ENCODE assay signal across 20 cellular contexts in genomic region chr11:32571039-32571438, GRCh38.
"Had no signal": no experiment of that assay in that cellular context is flagged by ENCODE, and none has a peak within 500 bp of the region (broad histone marks: within the 10 kb centered on the region; RNA-seq: fewer than 3 reads in every experiment).

No MANE protein-coding gene starts in this region.

- H3K4me1 ChIP-seq: gastrocnemius medialis, heart left ventricle, left ventricle myocardium inferior, tibial nerve had no signal

- H3K27me3 Mint-ChIP-seq: activated CD4-positive, alpha-beta T cell treated with anti-CD3 and anti-CD28 coated beads, Interleukin-2, amount 10 ng/mL, durations not matched to agents 24 days and 14 days had no signal

- H3K9me3 Mint-ChIP-seq: activated B cell treated with CpG ODN at 0.5 μM for 24 hours; activated CD4-positive, alpha-beta T cell treated with anti-CD3 and anti-CD28 coated beads, Interleukin-2, amount 10 ng/mL, durations not matched to agents 24 days and 14 days; dendritic cell treated with granulocyte-macrophage colony-stimulating factor and Interleukin-4, amounts not matched to agents 40 ng/mL and 50 ng/mL, for 4 days; naive thymus-derived CD8-positive, alpha-beta T cell had no signal

- H3K27ac Mint-ChIP-seq: activated B cell treated with CpG ODN at 0.5 μM for 24 hours; activated CD4-positive, alpha-beta T cell treated with anti-CD3 and anti-CD28 coated beads, Interleukin-2, amount 10 ng/mL, durations not matched to agents 24 days and 14 days; activated CD8-positive, alpha-beta T cell treated with anti-CD3 and anti-CD28 coated beads, Interleukin-2, amount 10 ng/mL, durations not matched to agents 7 days and 5 days; dendritic cell treated with granulocyte-macrophage colony-stimulating factor and Interleukin-4, amounts not matched to agents 40 ng/mL and 50 ng/mL, for 4 days had no signal

- H3K4me3 Mint-ChIP-seq: activated B cell treated with CpG ODN at 0.5 μM for 24 hours; activated CD4-positive, alpha-beta T cell treated with anti-CD3 and anti-CD28 coated beads, Interleukin-2, amount 10 ng/mL, durations not matched to agents 24 days and 14 days; activated CD8-positive, alpha-beta T cell treated with anti-CD3 and anti-CD28 coated beads, Interleukin-2, amount 10 ng/mL, durations not matched to agents 7 days and 5 days; dendritic cell treated with granulocyte-macrophage colony-stimulating factor and Interleukin-4, amounts not matched to agents 40 ng/mL and 50 ng/mL, for 4 days; naive thymus-derived CD8-positive, alpha-beta T cell had no signal

- H3K9me3 ChIP-seq: gastrocnemius medialis, heart left ventricle, left ventricle myocardium inferior, tibial nerve had no signal

- DNase-seq: activated B cell treated with CpG ODN at 0.5 μM for 24 hours; activated CD4-positive, alpha-beta T cell treated with anti-CD3 and anti-CD28 coated beads, Interleukin-2, amount 10 ng/mL, durations not matched to agents 24 days and 14 days; activated CD8-positive, alpha-beta memory T cell treated with anti-CD3 and anti-CD28 coated beads, Interleukin-2, amount 50 U/mL, for 48 hours; activated CD8-positive, alpha-beta T cell treated with anti-CD3 and anti-CD28 coated beads, Interleukin-2, amount 10 ng/mL, durations not matched to agents 7 days and 5 days; activated naive CD4-positive, alpha-beta T cell treated with Interleukin-2 at 50 U/mL for 16 hours; aorta; cerebellar nuclear complex; gastrocnemius medialis; heart left ventricle; kidney; left ventricle myocardium inferior; naive thymus-derived CD8-positive, alpha-beta T cell; occipital lobe; stimulated activated CD4-positive, alpha-beta T cell treated with anti-CD3 and anti-CD28 coated beads, Interleukin-4, amount 100 ng/mL, for 4 hours; stimulated activated CD8-positive, alpha-beta memory T cell treated with anti-CD3 and anti-CD28 coated beads, Interleukin-4, amount 100 ng/mL, for 48 hours; stimulated activated naive CD4-positive, alpha-beta T cell treated with Interleukin-2 at 50 U/mL for 16 hours; substantia nigra had no signal

- H3K36me3 ChIP-seq: gastrocnemius medialis, heart left ventricle, left ventricle myocardium inferior, tibial nerve had no signal

- H3K27ac ChIP-seq: gastrocnemius medialis, heart left ventricle, left ventricle myocardium inferior, skin epidermis, tibial nerve had no signal

- H3K4me3 ChIP-seq: gastrocnemius medialis, heart left ventricle, left ventricle myocardium inferior, skin epidermis, tibial nerve had no signal

- ATAC-seq: activated CD8-positive, alpha-beta T cell treated with anti-CD3 and anti-CD28 coated beads, Interleukin-2, amount 10 ng/mL, durations not matched to agents 7 days and 5 days; gastrocnemius medialis; heart left ventricle; naive thymus-derived CD8-positive, alpha-beta T cell had no signal

- H3K36me3 Mint-ChIP-seq: naive thymus-derived CD8-positive, alpha-beta T cell had no signal

- H3K27me3 ChIP-seq: gastrocnemius medialis, tibial nerve had no signal
